Comparison of ENCODE assay signal across 20 cellular contexts in genomic region chr17:41390411-41390938, GRCh38. TPM values are rescaled to one million over a fixed set of nuclear protein-coding genes. Genes with fewer than 3 reads are reported as not detected.
DNase-seq lines count a peak whose midpoint lies in the region; ATAC-seq and TF ChIP-seq lines count a peak whose summit lies in the region.
"Had no signal": no experiment of that assay in that cellular context is flagged by ENCODE, and none has a peak within 500 bp of the region (broad histone marks: within the 10 kb centered on the region; RNA-seq: fewer than 3 reads in every experiment).

No MANE protein-coding gene starts in this region.

- H3K27ac ChIP-seq in psoas muscle, result no peak overlapping the region
- H3K27ac ChIP-seq: BLaER1 had no signal

- H3K36me3 Mint-ChIP-seq in nephron (ENCODE audit: low read depth), result peaks cover 3% of the 10 kb centered on the region
- H3K36me3 Mint-ChIP-seq: CD14-positive monocyte had no signal

- H3K4me1 Mint-ChIP-seq in nephron, result peaks cover 28% of the 10 kb centered on the region
- H3K4me1 Mint-ChIP-seq: CD14-positive monocyte; CD4-positive, alpha-beta memory T cell had no signal

- H3K36me3 ChIP-seq in psoas muscle (ENCODE audit: insufficient read depth in 1 of 2, low read depth in 1 of 2), result no peaks in the 10 kb centered on the region
- H3K36me3 ChIP-seq: BLaER1, HAP-1 had no signal

- H3K4me1 ChIP-seq in psoas muscle, result no peaks in the 10 kb centered on the region
- H3K4me1 ChIP-seq: BLaER1, HAP-1 had no signal

- no peaks in the 10 kb centered on the region for H3K27me3 Mint-ChIP-seq in nephron (ENCODE audit: low read depth)

- DNase-seq in ELF-1 (ENCODE audit: low read depth, low spot score) (peak; percentile 50), fibroblast of villous mesenchyme (ENCODE audit: low read depth) (peak; percentile 57), germinal center (ENCODE audit: low spot score) (no peak), psoas muscle (no peak), NCI-H69 (lab: John Stamatoyannopoulos, UW) (no peak)
- DNase-seq in stimulated activated CD4-positive, alpha-beta T cell treated with anti-CD3 and anti-CD28 coated beads, Interleukin-4, amount 100 ng/mL, for 4 hours, result no peak
- DNase-seq: 8988T; Calu3; CD4-positive, alpha-beta memory T cell; DMS79 treated with DMSO at 0.1 percent for 48 hours had no signal

- H3K27ac Mint-ChIP-seq in nephron, result peak overlapping the region; percentile 35 to 58 (median 49)
- H3K27ac Mint-ChIP-seq: CD14-positive monocyte; CD4-positive, alpha-beta memory T cell had no signal

- 60 to 68% (median 67%) methylated on average over 7 of the region's 7 CpGs for WGBS in psoas muscle, 3 donors

- peaks cover 14% of the 10 kb centered on the region for H3K9me3 ChIP-seq in psoas muscle
- H3K9me3 ChIP-seq: HAP-1 had no signal

- intact Hi-C loops in psoas muscle (cut with DNase I), result no loop called here

- no peak for ATAC-seq in psoas muscle
- ATAC-seq: GM12878 had no signal

- no peak for TF ChIP-seq CTCF in fibroblast of villous mesenchyme (IDR thresholded peaks at IDR 0.05; ENCODE audit: insufficient read depth, low read depth, low read length)
- no peak for TF ChIP-seq CTCF in nephron (IDR thresholded peaks at IDR 0.05; ENCODE audit: unreplicated experiment in 3 of 3)
- TF ChIP-seq CTCF in psoas muscle (IDR thresholded peaks at IDR 0.05), result no peak

- peaks cover 15% of the 10 kb centered on the region for H3K9me3 Mint-ChIP-seq in nephron

- no peaks in the 10 kb centered on the region for H3K27me3 ChIP-seq in psoas muscle (ENCODE audit: insufficient read depth in 3 of 3, low read length in 2 of 3)
- H3K27me3 ChIP-seq: BLaER1 had no signal

- H3K4me3 ChIP-seq in fibroblast of villous mesenchyme (ENCODE audit: low read depth, low read length) (no peak overlapping the region), psoas muscle (no peak overlapping the region)
- H3K4me3 ChIP-seq: BLaER1, GM12878, HAP-1 had no signal

- H3K4me3 Mint-ChIP-seq in nephron, result no peak overlapping the region
- H3K4me3 Mint-ChIP-seq: CD4-positive, alpha-beta memory T cell had no signal

RNA-seq across cellular contexts. Expression of gene KRT31, which starts 6.9 kb away (rescaled TPM):
- total RNA-seq in fibroblast of villous mesenchyme, result not detected in 2 replicates
- total RNA-seq in psoas muscle, result 1 to 10 TPM in 2 of 4 donors, under 1 TPM in 2; 0.38 to 4.6 (median 2.7) TPM
- polyA plus RNA-seq in psoas muscle, result 1 to 10 TPM in 1 of 3 donors, under 1 TPM in 2; 0.18 to 2.8 (median 0.23) TPM
- total RNA-seq: A673; Calu3; CD4-positive, alpha-beta memory T cell; G401; GM12878; H1; HT-29 had no signal
- polyA plus RNA-seq: AG04450; CD14-positive monocyte; CD4-positive, alpha-beta memory T cell; GM12878; H1 had no signal

RNA-seq across cellular contexts. Expression of gene KRT34, which starts 8.4 kb away (rescaled TPM):
- total RNA-seq in fibroblast of villous mesenchyme (26.7 and 28.9 TPM in 2 replicates), psoas muscle (not detected)
- polyA plus RNA-seq in psoas muscle, result not detected
- total RNA-seq: A673; Calu3; CD4-positive, alpha-beta memory T cell; G401; GM12878; H1; HT-29 had no signal
- polyA plus RNA-seq: CD14-positive monocyte; CD4-positive, alpha-beta memory T cell; GM12878; H1 had no signal

RNA-seq across cellular contexts. Expression of gene KRT33B, which starts 20.9 kb away (rescaled TPM):
- under 0.01 and 0.32 TPM in 2 replicates for total RNA-seq in fibroblast of villous mesenchyme
- total RNA-seq in psoas muscle, result not detected
- not detected for polyA plus RNA-seq in psoas muscle
- total RNA-seq: A673; Calu3; CD4-positive, alpha-beta memory T cell; G401; GM12878; H1; HT-29 had no signal
- polyA plus RNA-seq: AG04450; CD14-positive monocyte; CD4-positive, alpha-beta memory T cell; GM12878; H1 had no signal

RNA-seq across cellular contexts. Expression of gene KRT37, which starts 33.9 kb away (rescaled TPM):
- total RNA-seq in fibroblast of villous mesenchyme, result not detected in 2 replicates
- total RNA-seq in psoas muscle, result not detected
- polyA plus RNA-seq in psoas muscle, result not detected
- total RNA-seq: A673; Calu3; CD4-positive, alpha-beta memory T cell; G401; GM12878; H1; HT-29 had no signal
- polyA plus RNA-seq: AG04450; CD14-positive monocyte; CD4-positive, alpha-beta memory T cell; GM12878; H1 had no signal

RNA-seq across cellular contexts. Expression of gene KRT33A, which starts 39.8 kb away (rescaled TPM):
- total RNA-seq in fibroblast of villous mesenchyme, result not detected in 2 replicates
- not detected for total RNA-seq in psoas muscle
- not detected for polyA plus RNA-seq in psoas muscle
- total RNA-seq: A673; Calu3; CD4-positive, alpha-beta memory T cell; G401; GM12878; H1; HT-29 had no signal
- polyA plus RNA-seq: AG04450; CD14-positive monocyte; CD4-positive, alpha-beta memory T cell; GM12878; H1 had no signal

Comparison
In these comparisons a context has a peak if more than half of its experiments do, and no peak if none do; other contexts are left out.
1. DNase-seq: peak in ELF-1 (single experiment) and fibroblast of villous mesenchyme (single experiment); none in germinal center (single experiment), psoas muscle (0 of 2), stimulated activated CD4-positive, alpha-beta T cell treated with anti-CD3 and anti-CD28 coated beads, Interleukin-4, amount 100 ng/mL, for 4 hours (0 of 2) and NCI-H69 (single experiment).
2. RNA of gene KRT34, which starts 8.4 kb away (total RNA-seq): 26.7 to 28.9 TPM in fibroblast of villous mesenchyme; not detected in psoas muscle; every median in the first group is over 10 times any median in the second.